9 cellular contexts compared by ENCODE assay signal in genomic region chr2:210147614-210148013, GRCh38.
"Had no signal": no experiment of that assay in that cellular context is flagged by ENCODE, and none has a peak within 500 bp of the region (broad histone marks: within the 10 kb centered on the region; RNA-seq: fewer than 3 reads in every experiment).

No MANE protein-coding gene starts in this region.

- H2AFZ ChIP-seq: GM23338 had no signal

- H3K4me1 ChIP-seq: HAP-1 had no signal

- DNase-seq: H7, HFFc6, IMR-90 had no signal

- H3K4me2 ChIP-seq: GM23338 had no signal

- H3K27ac ChIP-seq: HL-60 had no signal

- H3K9me3 ChIP-seq: HAP-1 had no signal

- H3K36me3 ChIP-seq: HAP-1 had no signal

- FAIRE-seq: H1, K562 had no signal

- H3K4me3 ChIP-seq: GM23338, HAP-1, K562 had no signal

- ATAC-seq: GM23338, HCT116, K562 had no signal
